9 cellular contexts compared by ENCODE assay signal in the genomic region with DNA sequence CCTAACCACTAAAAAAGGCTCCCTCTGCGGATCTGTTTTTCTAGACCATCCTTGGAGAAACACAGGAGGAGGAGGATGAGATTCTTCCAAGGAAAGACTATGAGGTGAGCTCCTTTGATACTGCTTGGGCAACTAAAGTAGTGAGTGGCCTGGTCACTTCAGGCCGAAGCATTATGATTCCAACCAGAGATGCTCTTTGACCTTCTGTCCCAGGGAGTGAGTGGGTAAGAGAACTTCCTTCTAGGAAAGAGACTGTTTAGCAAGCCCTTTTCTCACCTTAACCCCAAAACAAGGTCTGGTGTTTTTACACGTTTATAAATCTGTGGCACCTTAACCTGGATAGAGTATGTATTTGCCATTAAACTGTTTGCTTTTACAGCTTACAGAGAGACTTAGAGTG. TPM values are rescaled to one million over a fixed set of nuclear protein-coding genes. Genes with fewer than 3 reads are reported as not detected.
DNase-seq lines count a peak whose midpoint lies in the region; ATAC-seq and TF ChIP-seq lines count a peak whose summit lies in the region.
"Had no signal": no experiment of that assay in that cellular context is flagged by ENCODE, and none has a peak within 500 bp of the region (broad histone marks: within the 10 kb centered on the region; RNA-seq: fewer than 3 reads in every experiment).

No MANE protein-coding gene starts in this region.

- peaks cover 21% of the 10 kb centered on the region for H3K4me1 ChIP-seq in Caco-2
- H3K4me1 ChIP-seq in Panc1 (ENCODE audit: control insufficient read depth, insufficient read depth, low read length), result peaks cover 41% of the 10 kb centered on the region
- peaks cover 4 to 10% of the 10 kb centered on the region in 2 donors for H3K4me1 ChIP-seq in esophagus (ENCODE audit: control insufficient read depth in 2 of 2, insufficient read depth in 2 of 2, low read length in 1 of 2)

- H3K4me3 ChIP-seq in Caco-2 (ENCODE audit: low read depth, low read length) (peak overlapping the region; percentile 93), Panc1 (ENCODE audit: low read depth in 2 of 2, low read length in 2 of 2) (peak overlapping the region; percentile 74 to 93), esophagus (ENCODE audit: low read depth in 1 of 2, low read length in 2 of 2) (peak overlapping the region in 1 of 2 donors; percentile 78)

- no peaks in the 10 kb centered on the region for H3K27me3 ChIP-seq in Caco-2 (replicated peaks; ENCODE audit: control insufficient read depth, insufficient read depth, low read length)
- H3K27me3 ChIP-seq in Panc1 (ENCODE audit: control insufficient read depth, insufficient read depth, low read length), result no peaks in the 10 kb centered on the region
- H3K27me3 ChIP-seq in esophagus (ENCODE audit: control insufficient read depth in 1 of 2, insufficient read depth in 2 of 2, low read length in 2 of 2), result no peaks in the 10 kb centered on the region

- no peaks in the 10 kb centered on the region for H3K9me3 Mint-ChIP-seq in Caco-2 (ENCODE audit: unreplicated experiment)

- H3K36me3 Mint-ChIP-seq in Caco-2 (ENCODE audit: insufficient read depth, unreplicated experiment), result peaks cover 43% of the 10 kb centered on the region

- POLR2A ChIA-PET in Caco-2 (lab: Charles Lee), result interaction anchor here (0.5 to 1.8 kb wide), 5 partner anchors 20 to 152 kb away, joined by 3 to 31 read pairs (median 5); partner anchors contain the start of gene FBXO44
- POLR2A ChIA-PET in Panc1 (lab: Charles Lee), result interaction anchor here (0.7 to 1.9 kb wide), 3 partner anchors 101 to 160 kb away, joined by 3 to 9 read pairs (median 7); no protein-coding TSS in a partner anchor
- POLR2A ChIA-PET in RWPE1 (lab: Yijun Ruan, JAX; ENCODE audit: low non-redundant PET), result interaction anchor here (0.5 to 1.2 kb wide), 4 partner anchors 20 to 173 kb away, joined by 3 to 4 read pairs (median 3); partner anchors contain the start of genes KIAA2013 and MFN2

- peaks cover 2% of the 10 kb centered on the region; the same call in 1 of the 2 replicates for H3K36me3 ChIP-seq in Caco-2 (ENCODE audit: control insufficient read depth, insufficient read depth, low read length)
- H3K36me3 ChIP-seq in Panc1 (ENCODE audit: control insufficient read depth, insufficient read depth, low read length), result peaks cover 3% of the 10 kb centered on the region
- peaks cover 0 to 3% of the 10 kb centered on the region in 2 donors for H3K36me3 ChIP-seq in esophagus (ENCODE audit: control insufficient read depth in 2 of 2, insufficient read depth in 2 of 2, low read length in 1 of 2)

- BruUV-seq in Caco-2 (replicated peaks; lab: Mats Ljungman, UMichigan) (no TSS peak), Panc1 (replicated peaks; lab: Mats Ljungman, UMichigan) (no TSS peak)

- CTCF ChIA-PET in Caco-2 (lab: Charles Lee), result interaction anchor here (1.5 kb wide), 2 partner anchors 30 to 160 kb away, joined by 3 to 5 read pairs; no protein-coding TSS in a partner anchor
- CTCF ChIA-PET in Panc1 (lab: Charles Lee), result interaction anchor here (0.6 kb wide), 1 partner anchor 90 kb away, joined by 8 read pairs; no protein-coding TSS in a partner anchor
- CTCF ChIA-PET in RWPE1 (lab: Yijun Ruan, JAX), result interaction anchor here (0.9 kb wide), 1 partner anchor 11 kb away, joined by 3 read pairs; no protein-coding TSS in a partner anchor

- H3K4me3 Mint-ChIP-seq in Caco-2 (ENCODE audit: unreplicated experiment), result peak overlapping the region; percentile 96

- no peaks in the 10 kb centered on the region for H3K9me3 ChIP-seq in Caco-2
- H3K9me3 ChIP-seq in Panc1 (ENCODE audit: control insufficient read depth, insufficient read depth, low read depth, low read length), result no peaks in the 10 kb centered on the region
- no peaks in the 10 kb centered on the region for H3K9me3 ChIP-seq in esophagus (ENCODE audit: control insufficient read depth in 2 of 2, insufficient read depth in 1 of 2, low read depth in 1 of 2, low read length in 1 of 2)

- WGBS in esophagus, 2 donors, result 62 to 68% methylated on average over 3 of the region's 3 CpGs

- intact Hi-C loops in Caco-2 (cut with micrococcal nuclease; ENCODE audit: unreplicated experiment), result loop anchor here (10.0 kb wide), 1 partner anchor 72 kb away; the partner anchor contains the start of gene AGTRAP
- intact Hi-C loops in Panc1 (cut with micrococcal nuclease; ENCODE audit: unreplicated experiment), result no loop called here
- intact Hi-C loops in posterior vena cava (cut with DNase I), result no loop called here

- in situ Hi-C loops in Panc1 (cut with HindIII; ENCODE audit: low pct_unique_long_range_greater_than_20kb, low sequenced_read_pairs), result no loop called here

- peak overlapping the region; percentile 97 for H3K27ac ChIP-seq in Panc1 (ENCODE audit: low read length)
- peak overlapping the region; percentile 90 to 98 for H3K27ac ChIP-seq in esophagus (ENCODE audit: low read depth in 2 of 2, low read length in 1 of 2)
- H3K27ac ChIP-seq in RWPE1, result no peak overlapping the region

- H3K4me1 Mint-ChIP-seq in Caco-2 (ENCODE audit: low read depth, unreplicated experiment), result no peaks in the 10 kb centered on the region

- peak overlapping the region; percentile 94 for H3K27ac Mint-ChIP-seq in Caco-2 (ENCODE audit: unreplicated experiment)

- H3K27me3 Mint-ChIP-seq in Caco-2 (ENCODE audit: insufficient read depth, unreplicated experiment), result no peaks in the 10 kb centered on the region

- TF ChIP-seq CTCF in Caco-2 (IDR thresholded peaks at IDR 0.05; ENCODE audit: insufficient read depth in 1 of 2, low read depth in 1 of 2, low read length in 1 of 2, severe bottlenecking in 1 of 2, unreplicated experiment in 1 of 2) (no peak), Panc1 (IDR thresholded peaks at IDR 0.05) (no peak), RWPE1 (conservative IDR thresholded peaks at IDR 0.05; ENCODE audit: low read depth) (no peak)

- DNase-seq in Caco-2 (no peak), Panc1 (ENCODE audit: low read depth, low spot score) (no peak), posterior vena cava (ENCODE audit: low spot score) (peak; percentile 5), RWPE1 (ENCODE audit: low spot score) (no peak), HCEC 1CT (no peak), LoVo (ENCODE audit: low spot score) (no peak), NCI-H1092 (lab: John Stamatoyannopoulos, UW) (no peak)

- no peak for ATAC-seq in Panc1

RNA-seq across cellular contexts. Expression of gene CLCN6, which starts 1.1 kb away (rescaled TPM):
- total RNA-seq in Caco-2 (2022) (30.4 and 34.9 TPM in 2 replicates), Panc1 (2021; ENCODE audit: unreplicated experiment) (23.6 TPM), posterior vena cava (10 to 100 TPM; 16.8 to 16.9 TPM)
- polyA plus RNA-seq in Panc1 (2012; ENCODE audit: insufficient read length), result 11.3 TPM
- 1 to 10 TPM; 4.9 to 9.1 TPM for polyA plus RNA-seq in esophagus

RNA-seq across cellular contexts. Expression of gene MTHFR, which starts 1.3 kb away (rescaled TPM):
- total RNA-seq in Caco-2 (2022), result 27.8 and 28.6 TPM in 2 replicates
- total RNA-seq in Panc1 (2021; ENCODE audit: unreplicated experiment), result 37.4 TPM
- polyA plus RNA-seq in Panc1 (2012; ENCODE audit: insufficient read length), result 21.0 TPM
- 1 to 10 TPM; 8.2 to 9.4 TPM for polyA plus RNA-seq in esophagus
- 10 to 100 TPM; 31.0 to 31.7 TPM for total RNA-seq in posterior vena cava

RNA-seq across cellular contexts. Expression of gene NPPA, which starts 40.5 kb away (rescaled TPM):
- not detected in 2 replicates for total RNA-seq in Caco-2 (2022)
- not detected for total RNA-seq in Panc1 (2021; ENCODE audit: unreplicated experiment)
- polyA plus RNA-seq in Panc1 (2012; ENCODE audit: insufficient read length), result not detected
- polyA plus RNA-seq in esophagus, result under 1 TPM; 0.11 to 0.63 TPM
- total RNA-seq in posterior vena cava, result 1 to 10 TPM in 1 of 2 donors, not detected in 1; 3.8 TPM
- total RNA-seq: glomerular endothelial cell had no signal

RNA-seq across cellular contexts. Expression of gene C1orf167, which starts 45.1 kb away (rescaled TPM):
- total RNA-seq in Caco-2 (2022) (0.64 and 0.97 TPM in 2 replicates), Panc1 (2021; ENCODE audit: unreplicated experiment) (not detected), posterior vena cava (1 to 10 TPM; 2.1 to 2.3 TPM)
- 1.6 TPM for polyA plus RNA-seq in Panc1 (2012; ENCODE audit: insufficient read length)
- polyA plus RNA-seq in esophagus, result 1 to 10 TPM in 1 of 2 donors, under 1 TPM in 1; 0.98 to 1.3 TPM
- total RNA-seq: glomerular endothelial cell had no signal

RNA-seq across cellular contexts. Expression of gene NPPB, which starts 51.7 kb away (rescaled TPM):
- total RNA-seq in Caco-2 (2022), result 43.4 and 69.9 TPM in 2 replicates
- total RNA-seq in Panc1 (2021; ENCODE audit: unreplicated experiment), result not detected
- polyA plus RNA-seq in Panc1 (2012; ENCODE audit: insufficient read length), result not detected
- polyA plus RNA-seq in esophagus, result under 1 TPM; 0.66 to 0.83 TPM
- not detected for total RNA-seq in posterior vena cava
